ENCODE assay signal across 24 cellular contexts in the genomic region with DNA sequence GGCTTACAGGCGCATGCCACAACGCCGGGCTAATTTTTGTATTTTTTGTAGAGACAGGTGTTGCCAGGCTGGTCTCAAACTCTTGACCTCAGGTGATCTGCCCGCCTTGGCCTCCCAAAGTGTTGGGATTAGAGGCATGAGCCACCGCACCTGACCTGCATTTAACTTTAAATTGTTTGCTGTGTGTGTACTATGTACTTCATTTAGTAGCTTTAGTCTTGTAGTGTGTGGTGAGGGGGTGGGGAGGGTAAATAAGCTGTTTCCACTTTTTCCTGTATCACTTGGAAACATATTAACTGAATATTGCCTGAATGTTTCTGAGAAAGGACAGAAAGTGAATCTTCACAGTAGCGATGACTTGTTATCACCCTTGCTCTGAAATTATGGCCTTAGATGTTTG. TPM values are rescaled to one million over a fixed set of nuclear protein-coding genes. Genes with fewer than 3 reads are reported as not detected.
DNase-seq lines count a peak whose midpoint lies in the region; ATAC-seq and TF ChIP-seq lines count a peak whose summit lies in the region.
"Had no signal": no experiment of that assay in that cellular context is flagged by ENCODE, and none has a peak within 500 bp of the region (broad histone marks: within the 10 kb centered on the region; RNA-seq: fewer than 3 reads in every experiment).

No MANE protein-coding gene starts in this region.

- no peak overlapping the region for H3K4me3 Mint-ChIP-seq in activated naive CD8-positive, alpha-beta T cell
- no peak overlapping the region for H3K4me3 Mint-ChIP-seq in activated naive CD8-positive, alpha-beta T cell treated with anti-CD3 and anti-CD28 coated beads, Interleukin-2, amount 50 U/mL, for 24 hours
- H3K4me3 Mint-ChIP-seq: CD14-positive monocyte; CD4-positive, alpha-beta T cell had no signal

- peaks cover 32% of the 10 kb centered on the region for H3K4me1 Mint-ChIP-seq in activated naive CD8-positive, alpha-beta T cell (ENCODE audit: low read depth)
- H3K4me1 Mint-ChIP-seq in activated naive CD8-positive, alpha-beta T cell treated with anti-CD3 and anti-CD28 coated beads, Interleukin-2, amount 50 U/mL, for 24 hours: peaks cover 27% of the 10 kb centered on the region

- peaks cover 0 to 5% (median 2%) of the 10 kb centered on the region in 4 donors for H3K4me1 ChIP-seq in liver (ENCODE audit: control insufficient read depth in 4 of 4, insufficient read depth in 4 of 4, low read length in 3 of 4)
- peaks cover 0 to 47% (median 27%) of the 10 kb centered on the region in 4 donors for H3K4me1 ChIP-seq in transverse colon
- H3K4me1 ChIP-seq: BE2C had no signal

- H3K27me3 ChIP-seq in liver (ENCODE audit: control insufficient read depth in 4 of 4, insufficient read depth in 4 of 4, low read length in 3 of 4): no peaks in the 10 kb centered on the region
- no peaks in the 10 kb centered on the region for H3K27me3 ChIP-seq in transverse colon
- no peaks in the 10 kb centered on the region for H3K27me3 ChIP-seq in brain microvascular endothelial cell (replicated peaks)
- H3K27me3 ChIP-seq: BE2C; BLaER1 treated with 17β-estradiol and CSF1 and Interleukin-3, amounts not matched to agents 10 nM and 100 nM had no signal

- intact Hi-C loops in transverse colon (cut with DNase I; ENCODE audit: low total_unique reads): no loop called here

- peaks cover 4% of the 10 kb centered on the region for H3K36me3 Mint-ChIP-seq in activated naive CD8-positive, alpha-beta T cell
- peaks cover 54% of the 10 kb centered on the region for H3K36me3 Mint-ChIP-seq in activated naive CD8-positive, alpha-beta T cell treated with anti-CD3 and anti-CD28 coated beads, Interleukin-2, amount 50 U/mL, for 24 hours (ENCODE audit: low read depth)

- no peaks in the 10 kb centered on the region for H3K9me3 ChIP-seq in liver (ENCODE audit: control insufficient read depth in 4 of 4, low read length in 3 of 4)
- no peaks in the 10 kb centered on the region for H3K9me3 ChIP-seq in transverse colon
- H3K9me3 ChIP-seq: A549; BE2C; BLaER1 treated with 17β-estradiol and CSF1 and Interleukin-3, amounts not matched to agents 10 nM and 100 nM had no signal

- H3K27ac Mint-ChIP-seq in activated naive CD8-positive, alpha-beta T cell: peak overlapping the region; percentile 16
- H3K27ac Mint-ChIP-seq in activated naive CD8-positive, alpha-beta T cell treated with anti-CD3 and anti-CD28 coated beads, Interleukin-2, amount 50 U/mL, for 24 hours: no peak overlapping the region

- TF ChIP-seq POLR2A in transverse colon (IDR thresholded peaks at IDR 0.05): no peak

- no peak overlapping the region for H3K9ac ChIP-seq in liver (ENCODE audit: low read depth in 1 of 2, low read length in 2 of 2)
- H3K9ac ChIP-seq: BLaER1 treated with 17β-estradiol and CSF1 and Interleukin-3, amounts not matched to agents 10 nM and 100 nM had no signal

- no peak for DNase-seq in activated naive CD8-positive, alpha-beta T cell treated with anti-CD3 and anti-CD28 coated beads, Interleukin-2, amount 50 U/mL, for 24 hours
- DNase-seq in coronary artery (ENCODE audit: low spot score) (peak; percentile 9), GM20000 (ENCODE audit: low spot score) (no peak), transverse colon (no peak), brain microvascular endothelial cell (no peak)
- DNase-seq: 8988T; ACHN; AML-193; BE2C; CD4-positive, alpha-beta T cell; CD8-positive, alpha-beta memory T cell; DMS 273 treated with DMSO at 0.1 percent for 48 hours; DMS79; EL; GDM1; H7; HCEC 1CT had no signal

- ATAC-seq in activated naive CD8-positive, alpha-beta T cell treated with anti-CD3 and anti-CD28 coated beads, Interleukin-2, amount 50 U/mL, for 24 hours: no peak
- ATAC-seq: A549, GM12878 had no signal

- in situ Hi-C loops in transverse colon (cut with MboI; ENCODE audit: low pct_ligation_motif_present in 1 of 4, low pct_unique_long_range_greater_than_20kb in 1 of 4, low sequenced_read_pairs in 3 of 4) (no loop called here), brain microvascular endothelial cell (cut with HindIII; ENCODE audit: low pct_ligation_motif_present, low sequenced_read_pairs) (no loop called here)

- TF ChIP-seq RAD21 in liver (IDR thresholded peaks at IDR 0.05): no peak

- TF ChIP-seq EP300 in transverse colon (IDR thresholded peaks at IDR 0.05; ENCODE audit: low read depth): no peak

- H3K27me3 Mint-ChIP-seq in activated naive CD8-positive, alpha-beta T cell: no peaks in the 10 kb centered on the region
- no peaks in the 10 kb centered on the region for H3K27me3 Mint-ChIP-seq in activated naive CD8-positive, alpha-beta T cell treated with anti-CD3 and anti-CD28 coated beads, Interleukin-2, amount 50 U/mL, for 24 hours
- H3K27me3 Mint-ChIP-seq: CD4-positive, alpha-beta T cell; CD8-positive, alpha-beta memory T cell had no signal

- H3K36me3 ChIP-seq in liver (ENCODE audit: control insufficient read depth in 4 of 4, insufficient read depth in 3 of 4, low read depth in 1 of 4, low read length in 3 of 4) (peaks cover 3 to 53% (median 44%) of the 10 kb centered on the region in 4 donors), transverse colon (peaks cover 0 to 64% (median 26%) of the 10 kb centered on the region in 4 donors), brain microvascular endothelial cell (replicated peaks) (peaks cover 46% of the 10 kb centered on the region)

- H3K9me3 Mint-ChIP-seq in activated naive CD8-positive, alpha-beta T cell (ENCODE audit: low read depth): no peaks in the 10 kb centered on the region
- no peaks in the 10 kb centered on the region for H3K9me3 Mint-ChIP-seq in activated naive CD8-positive, alpha-beta T cell treated with anti-CD3 and anti-CD28 coated beads, Interleukin-2, amount 50 U/mL, for 24 hours
- H3K9me3 Mint-ChIP-seq: CD14-positive monocyte; CD4-positive, alpha-beta T cell; CD8-positive, alpha-beta memory T cell had no signal

- H3K27ac ChIP-seq in coronary artery (no peak overlapping the region), liver (ENCODE audit: low read depth in 1 of 2, low read length in 2 of 2) (no peak overlapping the region), transverse colon (no peak overlapping the region), brain microvascular endothelial cell (no peak overlapping the region)
- H3K27ac ChIP-seq: A549; BLaER1 treated with 17β-estradiol and CSF1 and Interleukin-3, amounts not matched to agents 10 nM and 100 nM had no signal

- H3K4me3 ChIP-seq in coronary artery (no peak overlapping the region), liver (ENCODE audit: low read depth in 1 of 3, low read length in 3 of 3) (no peak overlapping the region), transverse colon (no peak overlapping the region), brain microvascular endothelial cell (ENCODE audit: low read depth, low read length) (no peak overlapping the region)
- H3K4me3 ChIP-seq: A549; BLaER1 treated with 17β-estradiol and CSF1 and Interleukin-3, amounts not matched to agents 10 nM and 100 nM; GM12878 had no signal

- TF ChIP-seq CTCF in coronary artery (IDR thresholded peaks at IDR 0.05) (no peak), liver (IDR thresholded peaks at IDR 0.05; ENCODE audit: low read depth, low read length, missing input control) (no peak), GM20000 (IDR thresholded peaks at IDR 0.05; ENCODE audit: extremely low read depth, missing control alignments) (no peak), transverse colon (IDR thresholded peaks at IDR 0.05) (no peak), brain microvascular endothelial cell (IDR thresholded peaks at IDR 0.05; ENCODE audit: low read depth, low read length, missing control alignments) (no peak)

- WGBS in liver: 66% methylated on average over 6 of the region's 6 CpGs
- 98 to 100% methylated on average over 2 to 6 of the region's 6 CpGs for WGBS in transverse colon (ENCODE audit: low coverage in 1 of 2), 2 donors

TF ChIP-seq in liver, 16 proteins besides CTCF, POLR2A, EP300 and RAD21:
- TF ChIP-seq FOXA1 (IDR thresholded peaks at IDR 0.05) (no peak), SP1 (IDR thresholded peaks at IDR 0.05) (peak; percentile 61), FOXA2 (IDR thresholded peaks at IDR 0.05) (peak; percentile 34), HNF4A (conservative IDR thresholded peaks at IDR 0.05) (peak; percentile 52 to 56), HNF4G (IDR thresholded peaks at IDR 0.05) (no peak), RXRA (IDR thresholded peaks at IDR 0.05) (peak; percentile 60 to 74), JUND (IDR thresholded peaks at IDR 0.05) (no peak)
- TF ChIP-seq, protein P1, sequence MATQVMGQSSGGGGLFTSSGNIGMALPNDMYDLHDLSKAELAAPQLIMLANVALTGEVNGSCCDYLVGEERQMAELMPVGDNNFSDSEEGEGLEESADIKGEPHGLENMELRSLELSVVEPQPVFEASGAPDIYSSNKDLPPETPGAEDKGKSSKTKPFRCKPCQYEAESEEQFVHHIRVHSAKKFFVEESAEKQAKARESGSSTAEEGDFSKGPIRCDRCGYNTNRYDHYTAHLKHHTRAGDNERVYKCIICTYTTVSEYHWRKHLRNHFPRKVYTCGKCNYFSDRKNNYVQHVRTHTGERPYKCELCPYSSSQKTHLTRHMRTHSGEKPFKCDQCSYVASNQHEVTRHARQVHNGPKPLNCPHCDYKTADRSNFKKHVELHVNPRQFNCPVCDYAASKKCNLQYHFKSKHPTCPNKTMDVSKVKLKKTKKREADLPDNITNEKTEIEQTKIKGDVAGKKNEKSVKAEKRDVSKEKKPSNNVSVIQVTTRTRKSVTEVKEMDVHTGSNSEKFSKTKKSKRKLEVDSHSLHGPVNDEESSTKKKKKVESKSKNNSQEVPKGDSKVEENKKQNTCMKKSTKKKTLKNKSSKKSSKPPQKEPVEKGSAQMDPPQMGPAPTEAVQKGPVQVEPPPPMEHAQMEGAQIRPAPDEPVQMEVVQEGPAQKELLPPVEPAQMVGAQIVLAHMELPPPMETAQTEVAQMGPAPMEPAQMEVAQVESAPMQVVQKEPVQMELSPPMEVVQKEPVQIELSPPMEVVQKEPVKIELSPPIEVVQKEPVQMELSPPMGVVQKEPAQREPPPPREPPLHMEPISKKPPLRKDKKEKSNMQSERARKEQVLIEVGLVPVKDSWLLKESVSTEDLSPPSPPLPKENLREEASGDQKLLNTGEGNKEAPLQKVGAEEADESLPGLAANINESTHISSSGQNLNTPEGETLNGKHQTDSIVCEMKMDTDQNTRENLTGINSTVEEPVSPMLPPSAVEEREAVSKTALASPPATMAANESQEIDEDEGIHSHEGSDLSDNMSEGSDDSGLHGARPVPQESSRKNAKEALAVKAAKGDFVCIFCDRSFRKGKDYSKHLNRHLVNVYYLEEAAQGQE (IDR thresholded peaks at IDR 0.05): no peak

RNA-seq across cellular contexts. Expression of a gene that starts 8.5 kb away (rescaled TPM):
- total RNA-seq in liver (10 to 100 TPM; 41.0 to 58.0 TPM), transverse colon (100 to 1,000 TPM in 3 of 4 donors, 10 to 100 TPM in 1; 65.1 to 135 (median 103) TPM)
- 10 to 100 TPM; 10.7 to 69.3 TPM for polyA plus RNA-seq in liver

RNA-seq across cellular contexts. Expression of a gene that starts 14.3 kb away (rescaled TPM):
- total RNA-seq in liver (not detected), transverse colon (under 1 TPM in 1 of 4 donors, not detected in 3; 0.79 TPM)
- polyA plus RNA-seq in liver: under 1 TPM in 1 of 2 donors, not detected in 1; 0.06 TPM
- total RNA-seq: H1, H7 had no signal
- polyA plus RNA-seq: A549; CD14-positive monocyte; CD8-positive, alpha-beta memory T cell had no signal

RNA-seq across cellular contexts. Expression of a gene that starts 32.8 kb away (rescaled TPM):
- total RNA-seq in liver: 1 to 10 TPM; 5.8 to 5.9 TPM
- 1 to 10 TPM; 1.1 to 1.9 TPM for polyA plus RNA-seq in liver
- total RNA-seq in transverse colon: 10 to 100 TPM in 1 of 4 donors, 1 to 10 TPM in 2, not detected in 1; 6.4 to 54.1 (median 9.3) TPM
- polyA plus RNA-seq: CD14-positive monocyte; CD8-positive, alpha-beta memory T cell had no signal
